ENCODE assay signal across 24 cellular contexts in the genomic region with DNA sequence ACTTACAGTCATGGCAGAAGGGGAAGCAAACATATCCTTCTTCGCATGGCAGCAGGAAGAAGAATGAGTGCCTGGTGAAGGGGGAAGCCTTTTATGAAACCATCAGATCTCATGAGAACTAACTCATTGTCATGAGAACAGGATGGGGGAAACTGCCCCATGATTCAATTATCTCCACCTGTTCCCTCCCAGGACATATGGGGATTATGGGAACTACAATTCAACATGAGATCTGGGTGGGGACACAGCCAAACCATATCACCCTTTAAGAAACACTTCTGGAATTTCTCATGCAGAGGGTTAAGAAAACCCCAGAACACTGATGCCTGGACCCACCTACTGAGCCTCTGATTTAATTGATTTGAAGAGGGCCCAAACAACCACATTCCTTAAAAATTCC.
"Had no signal": no experiment of that assay in that cellular context is flagged by ENCODE, and none has a peak within 500 bp of the region (broad histone marks: within the 10 kb centered on the region; RNA-seq: fewer than 3 reads in every experiment).

No MANE protein-coding gene starts in this region.

- H3K4me1 Mint-ChIP-seq: naive B cell had no signal

- H3K4me3 ChIP-seq: body of pancreas, cardiac muscle cell, esophagus squamous epithelium, left lung, lower lobe of right lung, mucosa of descending colon, transverse colon had no signal

- H3K27me3 ChIP-seq: body of pancreas, cardiac muscle cell, esophagus squamous epithelium, left lung, transverse colon had no signal

- H3K36me3 ChIP-seq: cardiac muscle cell had no signal

- H3K4me3 Mint-ChIP-seq: activated T-cell treated with anti-CD3 and anti-CD28 coated beads, Interleukin-2, amount 50 U/mL, for 72 hours; naive B cell; T-helper 2 cell treated with Interferon-gamma antibody and Interleukin-4, amounts not matched to agents 5 μg/mL and 100 μg/mL, for 36 hours had no signal

- H3K27ac Mint-ChIP-seq: activated naive CD4-positive, alpha-beta T cell treated with anti-CD3 and anti-CD28 coated beads, Interleukin-2, amount 50 U/mL, for 72 hours; activated T-cell treated with anti-CD3 and anti-CD28 coated beads, Interleukin-2, amount 50 U/mL, for 72 hours; T-helper 2 cell treated with Interferon-gamma antibody and Interleukin-4, amounts not matched to agents 5 μg/mL and 100 μg/mL, for 36 hours had no signal

- DNase-seq: activated CD4-positive, alpha-beta T cell treated with anti-CD3 and anti-CD28 coated beads for 4 hours; activated CD4-positive, alpha-beta T cell treated with anti-CD3 and anti-CD28 coated beads, Interleukin-2, amount 50 U/mL, for 4 hours; activated naive CD4-positive, alpha-beta T cell; activated T-cell treated with anti-CD3 and anti-CD28 coated beads for 4 hours; activated T-cell treated with anti-CD3 and anti-CD28 coated beads, Interleukin-2, amount 50 U/mL, for 72 hours; body of pancreas; cerebellar nuclear complex; cortex of kidney; esophagus squamous epithelium; foreskin melanocyte; left lung; lower lobe of right lung; mesenchymal stem cell; mucosa of descending colon; naive B cell; nucleus accumbens; right cardiac atrium; stimulated activated CD4-positive, alpha-beta T cell treated with anti-CD3 and anti-CD28 coated beads, Interleukin-2, amount 100 ng/mL, for 48 hours; stimulated activated naive CD4-positive, alpha-beta T cell treated with Interleukin-2 at 50 U/mL for 16 hours; T-helper 1 cell; transverse colon had no signal

- H3K4me1 ChIP-seq: body of pancreas, esophagus squamous epithelium, left lung, lower lobe of right lung, transverse colon had no signal

- H3K9me3 Mint-ChIP-seq: T-helper 2 cell treated with Interferon-gamma antibody and Interleukin-4, amounts not matched to agents 5 μg/mL and 100 μg/mL, for 36 hours had no signal

- H3K27ac ChIP-seq: body of pancreas, cardiac muscle cell, esophagus squamous epithelium, left lung, lower lobe of right lung, transverse colon had no signal

- H3K27me3 Mint-ChIP-seq: naive B cell had no signal
